Comparison of ENCODE assay signal across 24 cellular contexts in the genomic region with DNA sequence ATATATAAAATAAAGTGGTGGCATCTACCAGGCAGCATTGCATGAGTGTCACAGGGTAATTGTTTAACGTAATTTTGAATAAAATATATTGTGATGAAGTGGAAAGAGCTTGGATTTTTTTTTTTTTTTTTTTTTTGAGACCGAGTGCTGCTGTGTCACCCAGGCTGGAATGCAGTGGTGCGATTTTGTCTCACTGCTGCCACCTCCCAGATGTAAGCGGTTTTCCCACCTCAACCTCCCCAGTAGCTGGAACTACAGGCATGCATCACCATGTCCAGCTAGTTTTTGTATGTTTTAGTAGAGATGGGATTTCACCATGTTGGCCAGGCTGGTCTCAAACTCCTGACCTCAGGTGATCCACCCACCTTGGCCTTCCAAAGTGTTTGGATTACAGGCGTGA.
"Had no signal": no experiment of that assay in that cellular context is flagged by ENCODE, and none has a peak within 500 bp of the region (broad histone marks: within the 10 kb centered on the region; RNA-seq: fewer than 3 reads in every experiment).

No MANE protein-coding gene starts in this region.

- H3K27ac ChIP-seq: heart right ventricle, left lung, transverse colon had no signal

- ATAC-seq: activated naive CD4-positive, alpha-beta T cell treated with anti-CD3 and anti-CD28 coated beads, Interleukin-2, amount 50 U/mL, for 72 hours; activated T-helper 17 cell treated with anti-CD3 and anti-CD28 coated beads, Interleukin-2, amount 50 U/mL, for 72 hours; heart right ventricle; left lung; naive thymus-derived CD4-positive, alpha-beta T cell; sciatic nerve; stimulated activated memory B cell treated with anti-CD40 and anti-IgM and Interleukin-4, amounts not matched to agents 10 μg/mL and 1 μg/mL and 100 μg/mL, for 72 hours had no signal

- H3K4me3 ChIP-seq: heart right ventricle, left lung, lung, transverse colon had no signal

- H3K9me3 Mint-ChIP-seq: activated naive CD4-positive, alpha-beta T cell treated with anti-CD3 and anti-CD28 coated beads, Interleukin-2, amount 50 U/mL, for 72 hours; activated T-cell treated with anti-CD3 and anti-CD28 coated beads, Interleukin-2, amount 50 U/mL, for 24 hours; activated T-helper 17 cell treated with anti-CD3 and anti-CD28 coated beads, Interleukin-2, amount 50 U/mL, for 72 hours; dendritic cell treated with granulocyte-macrophage colony-stimulating factor and Interleukin-4, amounts not matched to agents 40 ng/mL and 50 ng/mL, for 4 days; naive thymus-derived CD4-positive, alpha-beta T cell; neural crest cell; stimulated activated memory B cell treated with anti-CD40 and anti-IgM and Interleukin-4, amounts not matched to agents 10 μg/mL and 1 μg/mL and 100 μg/mL, for 72 hours had no signal

- H3K4me1 ChIP-seq: heart right ventricle, left lung, transverse colon had no signal

- H3K9me3 ChIP-seq: heart right ventricle, left lung, transverse colon had no signal

- H3K4me3 Mint-ChIP-seq: activated T-cell treated with anti-CD3 and anti-CD28 coated beads, Interleukin-2, amount 50 U/mL, for 24 hours; activated T-helper 17 cell treated with anti-CD3 and anti-CD28 coated beads, Interleukin-2, amount 50 U/mL, for 72 hours; brain; dendritic cell treated with granulocyte-macrophage colony-stimulating factor and Interleukin-4, amounts not matched to agents 40 ng/mL and 50 ng/mL, for 4 days; naive thymus-derived CD4-positive, alpha-beta T cell; neural crest cell; stimulated activated memory B cell treated with anti-CD40 and anti-IgM and Interleukin-4, amounts not matched to agents 10 μg/mL and 1 μg/mL and 100 μg/mL, for 72 hours had no signal

- H3K4me1 Mint-ChIP-seq: activated T-helper 17 cell treated with anti-CD3 and anti-CD28 coated beads, Interleukin-2, amount 50 U/mL, for 72 hours; brain; neural crest cell; stimulated activated memory B cell treated with anti-CD40 and anti-IgM and Interleukin-4, amounts not matched to agents 10 μg/mL and 1 μg/mL and 100 μg/mL, for 72 hours had no signal

- H3K27me3 ChIP-seq: heart right ventricle, left lung, transverse colon had no signal

- DNase-seq: activated CD8-positive, alpha-beta memory T cell treated with anti-CD3 and anti-CD28 coated beads for 24 hours; activated CD8-positive, alpha-beta memory T cell treated with anti-CD3 and anti-CD28 coated beads, Interleukin-2, amount 50 U/mL, for 4 hours; activated T-cell treated with anti-CD3 and anti-CD28 coated beads, Interleukin-2, amount 50 U/mL, for 24 hours; aorta; caudate nucleus; effector CD4-positive, alpha-beta T cell; foreskin fibroblast; heart right ventricle; naive thymus-derived CD4-positive, alpha-beta T cell; posterior cingulate gyrus; small intestine; stimulated activated CD4-positive, alpha-beta T cell treated with anti-CD3 and anti-CD28 coated beads, Interleukin-2, amount 100 ng/mL, for 24 hours; transverse colon had no signal

- H3K27me3 Mint-ChIP-seq: activated T-cell treated with anti-CD3 and anti-CD28 coated beads, Interleukin-2, amount 50 U/mL, for 24 hours; activated T-helper 17 cell treated with anti-CD3 and anti-CD28 coated beads, Interleukin-2, amount 50 U/mL, for 72 hours; brain; dendritic cell treated with granulocyte-macrophage colony-stimulating factor and Interleukin-4, amounts not matched to agents 40 ng/mL and 50 ng/mL, for 4 days; naive thymus-derived CD4-positive, alpha-beta T cell; stimulated activated memory B cell treated with anti-CD40 and anti-IgM and Interleukin-4, amounts not matched to agents 10 μg/mL and 1 μg/mL and 100 μg/mL, for 72 hours had no signal

- FAIRE-seq: small intestine, TTC549, urothelium cell line had no signal

- H3K27ac Mint-ChIP-seq: activated naive CD4-positive, alpha-beta T cell treated with anti-CD3 and anti-CD28 coated beads, Interleukin-2, amount 50 U/mL, for 72 hours; activated T-cell treated with anti-CD3 and anti-CD28 coated beads, Interleukin-2, amount 50 U/mL, for 24 hours; activated T-helper 17 cell treated with anti-CD3 and anti-CD28 coated beads, Interleukin-2, amount 50 U/mL, for 72 hours; dendritic cell treated with granulocyte-macrophage colony-stimulating factor and Interleukin-4, amounts not matched to agents 40 ng/mL and 50 ng/mL, for 4 days; stimulated activated memory B cell treated with anti-CD40 and anti-IgM and Interleukin-4, amounts not matched to agents 10 μg/mL and 1 μg/mL and 100 μg/mL, for 72 hours had no signal
